Comparison of ENCODE assay signal across 18 cellular contexts in genomic region chr2:1540481-1540880, GRCh38.
"Had no signal": no experiment of that assay in that cellular context is flagged by ENCODE, and none has a peak within 500 bp of the region (broad histone marks: within the 10 kb centered on the region; RNA-seq: fewer than 3 reads in every experiment).

No MANE protein-coding gene starts in this region.

- H3K4me1 ChIP-seq: colonic mucosa, esophagus squamous epithelium, gastroesophageal sphincter, right atrium auricular region, transverse colon had no signal

- H2AFZ ChIP-seq: hepatocyte had no signal

- H3K4me2 ChIP-seq: hepatocyte had no signal

- ATAC-seq: gastroesophageal sphincter; left colon; naive thymus-derived CD4-positive, alpha-beta T cell had no signal

- H3K27me3 ChIP-seq: colonic mucosa, hepatocyte, ovary, right atrium auricular region, transverse colon had no signal

- H3K9me3 ChIP-seq: colonic mucosa, esophagus squamous epithelium, gastroesophageal sphincter, ovary, right atrium auricular region, stomach, thoracic aorta, transverse colon had no signal

- H3K4me3 ChIP-seq: colonic mucosa, esophagus squamous epithelium, gastroesophageal sphincter, hepatocyte, ovary, right atrium auricular region, stomach, thoracic aorta, transverse colon had no signal

- H3K27ac ChIP-seq: colonic mucosa, esophagus squamous epithelium, gastroesophageal sphincter, hepatocyte, ovary, right atrium auricular region, stomach, thoracic aorta, transverse colon had no signal

- DNase-seq: colonic mucosa; dermis blood vessel endothelial cell; esophagus squamous epithelium; foreskin fibroblast; left colon; mesendoderm; naive thymus-derived CD4-positive, alpha-beta T cell; ovary; stimulated activated CD4-positive, alpha-beta T cell treated with anti-CD3 and anti-CD28 coated beads, Interleukin-2, amount 100 ng/mL, for 24 hours; stimulated activated CD4-positive, alpha-beta T cell treated with anti-CD3 and anti-CD28 coated beads, Interleukin-4, amount 100 ng/mL, for 4 hours; stimulated activated naive CD4-positive, alpha-beta T cell; stomach; substantia nigra; transverse colon had no signal

- H3K36me3 ChIP-seq: colonic mucosa, esophagus squamous epithelium, gastroesophageal sphincter, ovary, right atrium auricular region, stomach, thoracic aorta, transverse colon had no signal

- H3K79me2 ChIP-seq: hepatocyte had no signal
